ENCODE assay signal across 9 cellular contexts in genomic region chr5:148790545-148791333, GRCh38. TPM values are rescaled to one million over a fixed set of nuclear protein-coding genes. Genes with fewer than 3 reads are reported as not detected.
A peak's percentile ranks its signal among the peaks of the same experiment; 100 is the strongest.
DNase-seq lines count a peak whose midpoint lies in the region; ATAC-seq and TF ChIP-seq lines count a peak whose summit lies in the region.
"Had no signal": no experiment of that assay in that cellular context is flagged by ENCODE, and none has a peak within 500 bp of the region (broad histone marks: within the 10 kb centered on the region; RNA-seq: fewer than 3 reads in every experiment).

No MANE protein-coding gene starts in this region.

- no peak overlapping the region for H3K27ac ChIP-seq in sigmoid colon
- H3K27ac ChIP-seq: pancreas had no signal

- WGBS in sigmoid colon, 2 donors = 77 to 89% methylated on average over 8 of the region's 8 CpGs

- ATAC-seq in GM18508 (IDR thresholded peaks at IDR 0.05; ENCODE audit: insufficient read depth, unreplicated experiment) (peak; percentile 7), GM21447 (IDR thresholded peaks at IDR 0.05; ENCODE audit: unreplicated experiment) (peak; percentile 35), HG03139 (IDR thresholded peaks at IDR 0.05; ENCODE audit: unreplicated experiment) (peak; percentile 8)
- ATAC-seq: pancreas had no signal

- no peaks in the 10 kb centered on the region for H3K4me1 ChIP-seq in sigmoid colon
- H3K4me1 ChIP-seq: pancreas had no signal

- TF ChIP-seq CTCF in astrocyte of the spinal cord (IDR thresholded peaks at IDR 0.05; ENCODE audit: low read depth, low read length) (no peak), sigmoid colon (IDR thresholded peaks at IDR 0.05) (no peak)

- intact Hi-C loops in sigmoid colon (cut with DNase I) = no loop called here

- no peak for TF ChIP-seq EP300 in sigmoid colon (IDR thresholded peaks at IDR 0.05)

- no peak overlapping the region for H3K4me3 ChIP-seq in astrocyte of the spinal cord (ENCODE audit: low read depth, low read length)
- H3K4me3 ChIP-seq in sigmoid colon = no peak overlapping the region
- H3K4me3 ChIP-seq: pancreas had no signal

- H3K9me3 ChIP-seq in sigmoid colon = no peaks in the 10 kb centered on the region
- H3K9me3 ChIP-seq: pancreas had no signal

- H3K27me3 ChIP-seq in sigmoid colon = no peaks in the 10 kb centered on the region
- H3K27me3 ChIP-seq: pancreas had no signal

- no peak for TF ChIP-seq POLR2A in sigmoid colon (IDR thresholded peaks at IDR 0.05)

- no peaks in the 10 kb centered on the region for H3K36me3 ChIP-seq in sigmoid colon
- H3K36me3 ChIP-seq: pancreas had no signal

- in situ Hi-C loops in astrocyte of the spinal cord (cut with HindIII; ENCODE audit: low sequenced_read_pairs) = no loop called here
- in situ Hi-C loops in KBM-7 (cut with MboI; ENCODE audit: low pct_unique_long_range_greater_than_20kb, low sequenced_read_pairs) = no loop called here

- DNase-seq in astrocyte of the spinal cord (ENCODE audit: low read depth, low spot score) = peak; percentile 22
- DNase-seq in KBM-7 = no peak
- DNase-seq in T1000 (lab: John Stamatoyannopoulos, UW) = no peak
- no peak for DNase-seq in cerebellar cortex (ENCODE audit: low spot score)
- DNase-seq in sigmoid colon = no peak
- DNase-seq: pancreas had no signal

RNA-seq across cellular contexts. Expression of gene ADRB2, which starts 35.7 kb away (rescaled TPM):
- 1 to 10 TPM; 2.0 to 4.3 (median 3.0) TPM for total RNA-seq in sigmoid colon
- polyA plus RNA-seq in sigmoid colon = 1 to 10 TPM in 1 of 3 donors, under 1 TPM in 1, not detected in 1; 0.60 to 1.2 TPM
